ENCODE assay signal across 23 cellular contexts in genomic region chr9:73135394-73135793, GRCh38. TPM values are rescaled to one million over a fixed set of nuclear protein-coding genes. Genes with fewer than 3 reads are reported as not detected.
A peak's percentile ranks its signal among the peaks of the same experiment; 100 is the strongest.
DNase-seq lines count a peak whose midpoint lies in the region; ATAC-seq and TF ChIP-seq lines count a peak whose summit lies in the region.
"Had no signal": no experiment of that assay in that cellular context is flagged by ENCODE, and none has a peak within 500 bp of the region (broad histone marks: within the 10 kb centered on the region; RNA-seq: fewer than 3 reads in every experiment).

No MANE protein-coding gene starts in this region.

- BruUV-seq in PC-3 (replicated peaks; lab: Mats Ljungman, UMichigan) (no TSS peak), A673 (replicated peaks; lab: Mats Ljungman, UMichigan) (no TSS peak)

- H3K27me3 Mint-ChIP-seq in activated naive CD8-positive, alpha-beta T cell = no peaks in the 10 kb centered on the region
- H3K27me3 Mint-ChIP-seq in activated naive CD8-positive, alpha-beta T cell treated with anti-CD3 and anti-CD28 coated beads for 36 hours = no peaks in the 10 kb centered on the region
- H3K27me3 Mint-ChIP-seq: activated naive CD4-positive, alpha-beta T cell treated with anti-CD3 and anti-CD28 coated beads, Interleukin-2, amount 10 ng/mL, durations not matched to agents 7 days and 5 days; memory B cell had no signal

- peak overlapping the region; percentile 15; the same call in 1 of the 2 replicates for H3K9ac ChIP-seq in PC-3 (ENCODE audit: low read length)

- no peak for DNase-seq in activated naive CD8-positive, alpha-beta T cell treated with anti-CD3 and anti-CD28 coated beads for 36 hours
- DNase-seq in PC-3 = peak; percentile 51
- no peak for DNase-seq in NCI-H524 (lab: John Stamatoyannopoulos, UW)
- DNase-seq in OCI-M1 (lab: John Stamatoyannopoulos, UW) = no peak
- DNase-seq in A673 (ENCODE audit: low spot score) = no peak
- DNase-seq: activated naive CD4-positive, alpha-beta T cell treated with anti-CD3 and anti-CD28 coated beads, Interleukin-2, amount 10 ng/mL, durations not matched to agents 7 days and 5 days; effector memory CD4-positive, alpha-beta T cell; hippocampal formation; immature natural killer cell; NCI-H146; NCI-H2107; NCI-H446; right cardiac atrium; Right ventricle myocardium superior; spleen; upper lobe of left lung had no signal

- no peaks in the 10 kb centered on the region for H3K9me2 ChIP-seq in PC-3 (replicated peaks; ENCODE audit: low read length)

- CTCF ChIA-PET in PC-3 (lab: Charles Lee) (no interaction called here), A673 (lab: Charles Lee) (no interaction called here)

- POLR2A ChIA-PET in PC-3 (lab: Charles Lee; ENCODE audit: unreplicated experiment) = interaction anchor here (0.6 kb wide), 1 partner anchor 17 kb away, joined by 3 read pairs; no protein-coding TSS in a partner anchor
- POLR2A ChIA-PET in A673 (lab: Charles Lee; ENCODE audit: low non-redundant PET) = no interaction called here

- H3K27me3 ChIP-seq in PC-3 (ENCODE audit: low read length) (no peaks in the 10 kb centered on the region), A673 (replicated peaks; ENCODE audit: insufficient read depth, low read depth, low read length, poor library complexity) (no peaks in the 10 kb centered on the region)
- H3K27me3 ChIP-seq: spleen, upper lobe of left lung had no signal

- H3K9me3 ChIP-seq in PC-3 (ENCODE audit: low read length) (no peaks in the 10 kb centered on the region), A673 (ENCODE audit: low read depth, low read length, poor library complexity, severe bottlenecking) (no peaks in the 10 kb centered on the region)
- H3K9me3 ChIP-seq: spleen, upper lobe of left lung had no signal

- no peaks in the 10 kb centered on the region for H3K9me3 Mint-ChIP-seq in activated naive CD8-positive, alpha-beta T cell (ENCODE audit: low read depth)
- no peaks in the 10 kb centered on the region for H3K9me3 Mint-ChIP-seq in activated naive CD8-positive, alpha-beta T cell treated with anti-CD3 and anti-CD28 coated beads for 36 hours
- H3K9me3 Mint-ChIP-seq: activated naive CD4-positive, alpha-beta T cell treated with anti-CD3 and anti-CD28 coated beads, Interleukin-2, amount 10 ng/mL, durations not matched to agents 7 days and 5 days; CD14-positive monocyte; memory B cell; neural crest cell had no signal

- peak overlapping the region; percentile 47 for H3K27ac Mint-ChIP-seq in activated naive CD8-positive, alpha-beta T cell
- no peak overlapping the region for H3K27ac Mint-ChIP-seq in activated naive CD8-positive, alpha-beta T cell treated with anti-CD3 and anti-CD28 coated beads for 36 hours
- H3K27ac Mint-ChIP-seq: activated naive CD4-positive, alpha-beta T cell treated with anti-CD3 and anti-CD28 coated beads, Interleukin-2, amount 10 ng/mL, durations not matched to agents 7 days and 5 days; CD14-positive monocyte; memory B cell had no signal

- H3K36me3 Mint-ChIP-seq in activated naive CD8-positive, alpha-beta T cell = no peaks in the 10 kb centered on the region
- H3K36me3 Mint-ChIP-seq in activated naive CD8-positive, alpha-beta T cell treated with anti-CD3 and anti-CD28 coated beads for 36 hours = no peaks in the 10 kb centered on the region
- H3K36me3 Mint-ChIP-seq: activated naive CD4-positive, alpha-beta T cell treated with anti-CD3 and anti-CD28 coated beads, Interleukin-2, amount 10 ng/mL, durations not matched to agents 7 days and 5 days; CD14-positive monocyte; immature natural killer cell; memory B cell had no signal

- H3K27ac ChIP-seq in PC-3 (ENCODE audit: low read length) (peak overlapping the region; percentile 65), A673 (ENCODE audit: low read depth, low read length, poor library complexity, severe bottlenecking) (no peak overlapping the region)
- H3K27ac ChIP-seq: coronary artery, spleen, upper lobe of left lung had no signal

- no peaks in the 10 kb centered on the region for H3K79me2 ChIP-seq in PC-3 (ENCODE audit: low read length)

- no peak overlapping the region for H2AFZ ChIP-seq in PC-3 (ENCODE audit: low read length)

- intact Hi-C loops in PC-3 (cut with micrococcal nuclease) = no loop called here
- intact Hi-C loops in A673 (cut with micrococcal nuclease; ENCODE audit: unreplicated experiment) = no loop called here

- H3K4me2 ChIP-seq in PC-3 (ENCODE audit: low read length) = peak overlapping the region; percentile 37; the same call in 1 of the 2 replicates

- peaks cover 59% of the 10 kb centered on the region for H3K4me1 ChIP-seq in PC-3 (ENCODE audit: insufficient read depth, low read length)
- H3K4me1 ChIP-seq in A673 (ENCODE audit: insufficient read depth, low read length, poor library complexity, severe bottlenecking) = peaks cover 39% of the 10 kb centered on the region

- H3K4me1 Mint-ChIP-seq in activated naive CD8-positive, alpha-beta T cell (ENCODE audit: low read depth) = peaks cover 42% of the 10 kb centered on the region
- peaks cover 35% of the 10 kb centered on the region for H3K4me1 Mint-ChIP-seq in activated naive CD8-positive, alpha-beta T cell treated with anti-CD3 and anti-CD28 coated beads for 36 hours

- TF ChIP-seq CTCF in PC-3 (conservative IDR thresholded peaks at IDR 0.05; ENCODE audit: low read depth, low read length) = no peak
- TF ChIP-seq CTCF in A673 (conservative IDR thresholded peaks at IDR 0.05; ENCODE audit: low read depth, low read length) = no peak

- no peaks in the 10 kb centered on the region for H3F3A ChIP-seq in PC-3 (ENCODE audit: low read length, unreplicated experiment)

- H3K4me3 ChIP-seq in PC-3 (ENCODE audit: low read length) (no peak overlapping the region), A673 (ENCODE audit: low read depth, low read length, poor library complexity, severe bottlenecking) (no peak overlapping the region)
- H3K4me3 ChIP-seq: coronary artery, GM12878, spleen, upper lobe of left lung had no signal

- H3K36me3 ChIP-seq in PC-3 (ENCODE audit: low read depth, low read length) = no peaks in the 10 kb centered on the region
- H3K36me3 ChIP-seq in A673 (ENCODE audit: insufficient read depth, low read length, poor library complexity, severe bottlenecking) = no peaks in the 10 kb centered on the region
- H3K36me3 ChIP-seq: spleen, upper lobe of left lung had no signal

- no peaks in the 10 kb centered on the region for H4K20me1 ChIP-seq in PC-3 (ENCODE audit: low read length)

- ATAC-seq in PC-3 (no peak), esophagus mucosa (peak; percentile 42)
- ATAC-seq: GM12878, right cardiac atrium had no signal

- no peak overlapping the region for H3K4me3 Mint-ChIP-seq in activated naive CD8-positive, alpha-beta T cell
- no peak overlapping the region for H3K4me3 Mint-ChIP-seq in activated naive CD8-positive, alpha-beta T cell treated with anti-CD3 and anti-CD28 coated beads for 36 hours
- H3K4me3 Mint-ChIP-seq: activated naive CD4-positive, alpha-beta T cell treated with anti-CD3 and anti-CD28 coated beads, Interleukin-2, amount 10 ng/mL, durations not matched to agents 7 days and 5 days; CD14-positive monocyte; immature natural killer cell; memory B cell; neural crest cell had no signal

RNA-seq across cellular contexts. Expression of gene ANXA1, which starts 16.3 kb away (rescaled TPM):
- 10 to 100 TPM; 34.3 to 35.1 TPM for total RNA-seq in activated naive CD8-positive, alpha-beta T cell treated with anti-CD3 and anti-CD28 coated beads for 36 hours
- total RNA-seq in PC-3 (2014; rRNA removed) = 176 and 192 TPM in 2 replicates
- 4,910 TPM for total RNA-seq in esophagus mucosa
- 338 and 430 TPM in 2 replicates for total RNA-seq in A673 (2021)

Comparison
In these comparisons a context has a peak if more than half of its experiments do, and no peak if none do; other contexts are left out.
1. RNA of gene ANXA1, which starts 16.3 kb away (total RNA-seq): 4,910 TPM in esophagus mucosa (single experiment); 338 to 430 TPM in A673, 176 to 192 TPM in PC-3 and 34.3 to 35.1 TPM in activated naive CD8-positive, alpha-beta T cell treated with anti-CD3 and anti-CD28 coated beads for 36 hours; every median in the first group is over 10 times any median in the second.